ENCODE assay signal across 31 cellular contexts in the genomic region with DNA sequence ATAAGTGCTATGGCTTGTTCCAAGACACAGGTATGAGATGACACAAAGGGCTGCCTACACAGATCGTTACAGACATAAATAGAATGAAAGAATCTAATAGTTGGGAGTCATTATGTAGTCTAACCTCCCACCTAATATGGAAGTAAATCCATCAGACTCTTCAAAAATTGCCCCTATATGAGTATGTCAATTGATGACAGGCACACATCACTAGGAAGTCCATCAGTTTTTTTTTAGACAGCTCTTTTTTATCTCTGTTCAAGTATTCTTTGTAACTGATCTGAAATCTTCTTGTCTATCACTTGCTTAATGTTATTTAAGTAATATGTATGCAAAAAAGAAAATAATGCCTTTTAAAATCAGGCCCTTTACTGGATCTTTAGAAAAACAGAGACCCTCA.
DNase-seq lines count a peak whose midpoint lies in the region; FAIRE-seq and TF ChIP-seq lines count a peak whose summit lies in the region.
"Had no signal": no experiment of that assay in that cellular context is flagged by ENCODE, and none has a peak within 500 bp of the region (broad histone marks: within the 10 kb centered on the region; RNA-seq: fewer than 3 reads in every experiment).

No MANE protein-coding gene starts in this region.

- no peak for TF ChIP-seq RAD21 in neural cell (conservative IDR thresholded peaks at IDR 0.05)

- H2AFZ ChIP-seq in neural cell (ENCODE audit: low read depth, low read length), result no peak overlapping the region

- H3F3A ChIP-seq in neural cell (ENCODE audit: insufficient read depth, low read length, poor library complexity, severe bottlenecking), result no peaks in the 10 kb centered on the region

- FAIRE-seq in colon (lab: Jason Lieb, UNC), result peak; percentile 33
- FAIRE-seq: A204.1, A549, D721Med had no signal

- no peaks in the 10 kb centered on the region for H3K9me2 ChIP-seq in neural cell (ENCODE audit: insufficient read depth, low read length)

- H3K79me2 ChIP-seq in neural cell (replicated peaks; ENCODE audit: insufficient read depth, low read length), result no peaks in the 10 kb centered on the region

- peak overlapping the region; percentile 48 for H3K9ac ChIP-seq in neural cell (ENCODE audit: low read length)
- H3K9ac ChIP-seq: BLaER1; BLaER1 treated with 17β-estradiol and CSF1 and Interleukin-3, amounts not matched to agents 10 nM and 100 nM had no signal

- TF ChIP-seq CTCF in neural cell (IDR thresholded peaks at IDR 0.05; ENCODE audit: poor library complexity, severe bottlenecking), result no peak

- H3K4me2 ChIP-seq in neural cell (ENCODE audit: low read length), result no peak overlapping the region
- H3K4me2 ChIP-seq: A549; BLaER1; BLaER1 treated with 17β-estradiol and CSF1 and Interleukin-3, amounts not matched to agents 10 nM and 100 nM had no signal

- DNase-seq in H7, result no peak
- DNase-seq in caudate nucleus (lab: John Stamatoyannopoulos, UW), result no peak
- DNase-seq: 8988T; ACHN; AML-193; BE2C; C1 segment of cervical spinal cord; Caco-2; Calu3; CD4-positive, alpha-beta memory T cell; CD4-positive, alpha-beta T cell; CD4-positive, CD25-positive, alpha-beta regulatory T cell; CD8-positive, alpha-beta memory T cell; CD8-positive, alpha-beta T cell; COR-L47; DMS 273 treated with DMSO at 0.1 percent for 48 hours; DMS153; DMS53; DMS79; DMS79 treated with DMSO at 0.1 percent for 48 hours; DND-41; EL had no signal

- H3K36me3 ChIP-seq in neural cell (ENCODE audit: insufficient read depth, low read length), result no peaks in the 10 kb centered on the region
- H3K36me3 ChIP-seq in H7 (replicated peaks; ENCODE audit: control insufficient read depth, insufficient read depth, low read length), result no peaks in the 10 kb centered on the region
- H3K36me3 ChIP-seq: BE2C; BLaER1; BLaER1 treated with 17β-estradiol and CSF1 and Interleukin-3, amounts not matched to agents 10 nM and 100 nM had no signal

- H3K4me3 ChIP-seq in neural cell (ENCODE audit: low read length), result peak overlapping the region; percentile 28
- no peak overlapping the region for H3K4me3 ChIP-seq in H7 (ENCODE audit: insufficient read depth, low read depth, low read length)
- H3K4me3 ChIP-seq: A549; BLaER1; BLaER1 treated with 17β-estradiol and CSF1 and Interleukin-3, amounts not matched to agents 10 nM and 100 nM had no signal

- H4K20me1 ChIP-seq in neural cell (ENCODE audit: insufficient read depth), result no peaks in the 10 kb centered on the region
- H4K20me1 ChIP-seq: BLaER1; BLaER1 treated with 17β-estradiol and CSF1 and Interleukin-3, amounts not matched to agents 10 nM and 100 nM had no signal

- TF ChIP-seq EP300 in neural cell (conservative IDR thresholded peaks at IDR 0.05; ENCODE audit: poor library complexity, severe bottlenecking), result peak; percentile 92

- no peaks in the 10 kb centered on the region for H3K9me3 ChIP-seq in neural cell (ENCODE audit: low read length)
- H3K9me3 ChIP-seq: A549, BE2C, Caco-2 had no signal

- no peaks in the 10 kb centered on the region for H3K27me3 ChIP-seq in neural cell (ENCODE audit: insufficient read depth, low read depth, low read length)
- no peaks in the 10 kb centered on the region for H3K27me3 ChIP-seq in H7 (ENCODE audit: control insufficient read depth, insufficient read depth, low read length)
- H3K27me3 ChIP-seq: BE2C had no signal

- H3K27ac ChIP-seq in neural cell (ENCODE audit: low read length) (peak overlapping the region; percentile 90), caudate nucleus (ENCODE audit: low read depth, low read length) (no peak overlapping the region)
- H3K27ac ChIP-seq: 22Rv1; A549; BLaER1; BLaER1 treated with 17β-estradiol and CSF1 and Interleukin-3, amounts not matched to agents 10 nM and 100 nM; C4-2B had no signal

TF ChIP-seq in neural cell, 6 proteins besides CTCF, POLR2A, EP300 and RAD21:
- no peak for TF ChIP-seq TAF1 (IDR thresholded peaks at IDR 0.05; ENCODE audit: low read depth)
- no peak for TF ChIP-seq EZH2 (IDR thresholded peaks at IDR 0.05; ENCODE audit: borderline replicate concordance, insufficient read depth, low read length, poor library complexity, severe bottlenecking)
- peak; percentile 15 for TF ChIP-seq POLR2AphosphoS5 (IDR thresholded peaks at IDR 0.05)
- TF ChIP-seq SMC3 (conservative IDR thresholded peaks at IDR 0.05; ENCODE audit: poor library complexity), result no peak
